ENCODE assay signal across 8 cellular contexts in the genomic region with DNA sequence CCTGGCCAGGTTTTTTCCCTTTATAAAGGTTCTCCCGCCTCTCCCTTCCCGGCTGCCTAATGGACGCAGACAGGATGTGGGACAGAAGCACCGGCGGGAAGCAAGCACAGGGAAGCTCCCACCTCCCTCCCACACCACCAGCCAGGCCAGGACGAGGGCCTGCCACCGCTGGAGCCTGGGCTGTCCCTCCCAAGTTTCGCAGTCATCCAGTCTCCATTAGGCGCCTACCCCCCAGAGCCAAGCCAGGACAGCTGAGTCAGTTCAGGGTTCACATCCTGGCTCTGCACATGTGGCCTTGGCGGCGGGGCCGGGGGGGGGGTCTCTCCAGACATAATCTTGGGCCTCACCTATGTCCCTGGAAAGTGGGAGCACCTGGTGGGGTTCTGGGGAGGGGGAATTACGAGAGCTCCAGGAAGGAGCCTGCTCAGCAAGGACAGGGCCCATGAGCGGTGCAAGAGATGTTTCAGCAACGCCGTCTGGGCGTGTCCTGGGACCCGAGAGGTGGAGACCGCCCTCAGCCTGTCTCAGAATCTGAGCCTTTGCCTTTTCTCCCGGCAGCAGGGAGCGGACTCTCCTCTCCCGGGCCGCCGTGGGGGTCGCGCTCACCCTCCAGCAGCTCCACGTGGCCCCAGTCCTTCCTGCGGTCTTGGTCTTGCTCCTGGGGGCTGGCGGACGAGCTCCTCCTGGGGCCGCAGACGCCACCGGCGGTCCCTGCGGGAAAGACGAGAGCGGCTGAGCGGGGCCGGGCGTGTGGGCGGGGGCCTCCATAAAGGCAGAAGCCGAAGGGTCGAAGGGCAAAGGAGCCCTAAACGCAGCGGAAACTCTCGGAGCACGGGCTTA.
DNase-seq lines count a peak whose midpoint lies in the region; ATAC-seq lines count a peak whose summit lies in the region.

No MANE protein-coding gene starts in this region.

- no peak overlapping the region for H3K27ac ChIP-seq in caudate nucleus (ENCODE audit: low read depth, low read length)

- ATAC-seq in HG02678 (IDR thresholded peaks at IDR 0.05; ENCODE audit: unreplicated experiment) = peak; percentile 6

- no peaks in the 10 kb centered on the region for H3K27me3 ChIP-seq in adipocyte (replicated peaks; ENCODE audit: control insufficient read depth, insufficient read depth, low read length)

- DNase-seq in NCI-H2196 (lab: John Stamatoyannopoulos, UW; ENCODE audit: unreplicated experiment) (peak; percentile 29), NCI-H2196 treated with DMSO at 0.1 percent for 48 hours (lab: John Stamatoyannopoulos, UW; ENCODE audit: unreplicated experiment) (no peak), NOMO-1 treated with DMSO at 0.1 percent for 48 hours (lab: John Stamatoyannopoulos, UW; ENCODE audit: unreplicated experiment) (peak; percentile 38), adipocyte (ENCODE audit: low read depth) (peak; percentile 78), iPS-NIHi11 (ENCODE audit: low spot score) (peak; percentile 75), caudate nucleus (lab: John Stamatoyannopoulos, UW) (no peak)
- DNase-seq in stimulated activated CD4-positive, alpha-beta T cell treated with anti-CD3 and anti-CD28 coated beads, Interleukin-1b, Interleukin-23, amount 100 ng/mL, for 48 hours = peak; percentile 45

- H3K4me3 ChIP-seq in adipocyte (ENCODE audit: low read length) = peak overlapping the region; percentile 96

- peak overlapping the region; percentile 95 for H3K9ac ChIP-seq in adipocyte (ENCODE audit: low read length)

- peaks cover 18% of the 10 kb centered on the region for H3K36me3 ChIP-seq in adipocyte (ENCODE audit: control insufficient read depth, insufficient read depth, low read length, severe bottlenecking)

- peaks cover 12% of the 10 kb centered on the region for H3K4me1 ChIP-seq in adipocyte (ENCODE audit: control insufficient read depth, insufficient read depth, low read length)

- H3K9me3 ChIP-seq in adipocyte (ENCODE audit: control insufficient read depth, low read length) = no peaks in the 10 kb centered on the region

Comparison
In these comparisons a context has a peak if more than half of its experiments do, and no peak if none do; other contexts are left out.
1. DNase-seq: peak in NCI-H2196 (single experiment), NOMO-1 treated with DMSO at 0.1 percent for 48 hours (single experiment), adipocyte (single experiment), iPS-NIHi11 (single experiment) and stimulated activated CD4-positive, alpha-beta T cell treated with anti-CD3 and anti-CD28 coated beads, Interleukin-1b, Interleukin-23, amount 100 ng/mL, for 48 hours (single experiment); none in NCI-H2196 treated with DMSO at 0.1 percent for 48 hours (single experiment) and caudate nucleus (0 of 61).